ENCODE assay signal across 1 cellular context in the genomic region with DNA sequence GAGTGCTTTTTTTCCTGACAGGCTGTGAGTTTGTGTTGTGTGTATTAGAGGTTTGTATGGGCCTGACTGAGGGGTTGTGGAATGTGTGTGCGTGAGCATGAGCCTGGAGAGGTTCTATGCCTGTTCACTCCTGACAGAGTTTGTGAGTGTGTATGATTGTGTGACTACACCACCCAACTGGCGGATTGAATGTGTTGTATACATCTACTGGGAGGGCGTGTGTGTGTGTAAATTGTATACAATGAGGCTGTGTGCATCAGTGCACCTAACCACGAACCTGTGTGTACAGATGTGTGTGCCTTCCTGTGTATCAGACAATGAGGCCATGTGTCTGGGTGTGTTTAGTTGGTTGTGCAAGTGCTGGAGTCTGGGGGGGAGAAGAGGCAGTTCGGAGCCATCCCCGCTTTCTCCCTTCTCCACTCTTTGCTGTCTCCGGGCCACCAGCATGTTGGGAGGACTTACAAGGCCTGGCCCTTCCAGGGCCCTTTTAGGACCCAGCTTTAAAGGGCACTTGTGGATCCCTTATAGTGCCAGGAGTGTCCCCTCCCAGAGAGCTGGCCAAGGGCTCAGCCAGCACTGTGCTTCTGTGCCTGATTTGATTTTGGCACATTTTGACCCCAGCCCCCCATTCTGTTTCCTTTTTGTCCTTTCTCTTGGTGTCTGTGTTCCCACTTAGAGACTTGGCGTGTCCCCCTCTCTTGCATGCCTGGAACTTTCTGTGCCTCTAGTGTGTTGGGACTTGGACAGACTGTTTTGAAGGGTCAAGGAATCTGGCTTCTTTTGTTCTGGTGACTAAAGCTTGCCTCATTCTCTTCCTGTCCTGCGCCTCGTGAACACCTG.
TF ChIP-seq lines count a peak whose summit lies in the region.

No MANE protein-coding gene starts in this region.

TF ChIP-seq in HepG2, 621 proteins besides CTCF, POLR2A, EP300 and RAD21 (continued from another document and continues in another):
- TF ChIP-seq, protein P1, sequence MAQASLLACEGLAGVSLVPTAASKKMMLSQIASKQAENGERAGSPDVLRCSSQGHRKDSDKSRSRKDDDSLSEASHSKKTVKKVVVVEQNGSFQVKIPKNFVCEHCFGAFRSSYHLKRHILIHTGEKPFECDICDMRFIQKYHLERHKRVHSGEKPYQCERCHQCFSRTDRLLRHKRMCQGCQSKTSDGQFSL (CRISPR knock-in tag; IDR thresholded peaks at IDR 0.05), result no peak
- TF ChIP-seq NR2F6 (IDR thresholded peaks at IDR 0.05) (no peak), NR2F6 (CRISPR knock-in tag; IDR thresholded peaks at IDR 0.05) (peak; percentile 51; the same call in 1 of the 2 replicates), PAX8 (CRISPR knock-in tag; IDR thresholded peaks at IDR 0.05; ENCODE audit: borderline replicate concordance) (no peak), ZNF652 (CRISPR knock-in tag; IDR thresholded peaks at IDR 0.05; ENCODE audit: borderline replicate concordance, low read depth) (no peak), ZNF468 (CRISPR knock-in tag; IDR thresholded peaks at IDR 0.05) (no peak; the same call in 1 of the 2 replicates), ZSCAN31 (CRISPR knock-in tag; IDR thresholded peaks at IDR 0.05; ENCODE audit: low read depth) (no peak), TARDBP (CRISPR knock-in tag; IDR thresholded peaks at IDR 0.05) (peak; percentile 42; the same call in 1 of the 2 replicates), ZNF510 (CRISPR knock-in tag; IDR thresholded peaks at IDR 0.05; ENCODE audit: low read depth) (no peak), MYC (CRISPR knock-in tag; IDR thresholded peaks at IDR 0.05; ENCODE audit: borderline replicate concordance) (no peak; the same call in none of the 2 replicates), ZNF781 (CRISPR knock-in tag; IDR thresholded peaks at IDR 0.05; ENCODE audit: borderline replicate concordance, not compliant biosample characterization) (no peak), CEBPG (CRISPR knock-in tag; IDR thresholded peaks at IDR 0.05) (peak; percentile 62), ZNF543 (CRISPR knock-in tag; IDR thresholded peaks at IDR 0.05) (no peak), ZNF430 (CRISPR knock-in tag; IDR thresholded peaks at IDR 0.05) (0 out of 2 replicates have a peak, but pooled peaks have one; percentile 49), ZNF329 (CRISPR knock-in tag; IDR thresholded peaks at IDR 0.05; ENCODE audit: low read depth) (no peak), FOXA3 (CRISPR knock-in tag; IDR thresholded peaks at IDR 0.05) (peak; percentile 18; the same call in 1 of the 2 replicates), NCOA5 (CRISPR knock-in tag; IDR thresholded peaks at IDR 0.05) (no peak), ZNF709 (CRISPR knock-in tag; IDR thresholded peaks at IDR 0.05) (no peak), TCF7 (IDR thresholded peaks at IDR 0.05; ENCODE audit: low read depth) (no peak), U2AF2 (IDR thresholded peaks at IDR 0.05; ENCODE audit: low read depth, low read length) (no peak), SOX5 (CRISPR knock-in tag; IDR thresholded peaks at IDR 0.05; ENCODE audit: borderline replicate concordance) (peak; percentile 16; the same call in 1 of the 2 replicates), ZNF841 (CRISPR knock-in tag; IDR thresholded peaks at IDR 0.05; ENCODE audit: borderline replicate concordance) (no peak), ZNF713 (CRISPR knock-in tag; IDR thresholded peaks at IDR 0.05) (no peak), RFX5 (IDR thresholded peaks at IDR 0.05; ENCODE audit: low read depth, low read length) (no peak), MBD4 (IDR thresholded peaks at IDR 0.05; ENCODE audit: borderline replicate concordance, low read length) (no peak), CEBPB (IDR thresholded peaks at IDR 0.05; ENCODE audit: borderline replicate concordance, low read depth, low read length) (peak; percentile 68; the same call in 1 of the 2 replicates), GPN1 (CRISPR knock-in tag; IDR thresholded peaks at IDR 0.05; ENCODE audit: borderline replicate concordance) (no peak), KLF13 (CRISPR knock-in tag; IDR thresholded peaks at IDR 0.05) (no peak), ZFP37 (CRISPR knock-in tag; IDR thresholded peaks at IDR 0.05; ENCODE audit: borderline replicate concordance) (no peak), MATR3 (CRISPR knock-in tag; IDR thresholded peaks at IDR 0.05) (no peak), ZC3H4 (CRISPR knock-in tag; IDR thresholded peaks at IDR 0.05; ENCODE audit: borderline replicate concordance) (no peak), ISX (CRISPR knock-in tag; conservative IDR thresholded peaks at IDR 0.05) (no peak), CHCHD3 (CRISPR knock-in tag; IDR thresholded peaks at IDR 0.05) (no peak), FOSL1 (CRISPR knock-in tag; IDR thresholded peaks at IDR 0.05; ENCODE audit: borderline replicate concordance) (no peak), ZFP41 (CRISPR knock-in tag; IDR thresholded peaks at IDR 0.05; ENCODE audit: borderline replicate concordance) (no peak), HCFC1 (IDR thresholded peaks at IDR 0.05; ENCODE audit: low read depth, low read length) (no peak), GTF3A (CRISPR knock-in tag; conservative IDR thresholded peaks at IDR 0.05) (no peak), SNRNP70 (IDR thresholded peaks at IDR 0.05; ENCODE audit: low read depth, low read length) (no peak), ETV6 (CRISPR knock-in tag; conservative IDR thresholded peaks at IDR 0.05) (no peak)
- TF ChIP-seq, protein P2, sequence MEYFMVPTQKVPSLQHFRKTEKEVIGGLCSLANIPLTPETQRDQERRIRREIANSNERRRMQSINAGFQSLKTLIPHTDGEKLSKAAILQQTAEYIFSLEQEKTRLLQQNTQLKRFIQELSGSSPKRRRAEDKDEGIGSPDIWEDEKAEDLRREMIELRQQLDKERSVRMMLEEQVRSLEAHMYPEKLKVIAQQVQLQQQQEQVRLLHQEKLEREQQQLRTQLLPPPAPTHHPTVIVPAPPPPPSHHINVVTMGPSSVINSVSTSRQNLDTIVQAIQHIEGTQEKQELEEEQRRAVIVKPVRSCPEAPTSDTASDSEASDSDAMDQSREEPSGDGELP (IDR thresholded peaks at IDR 0.05; ENCODE audit: borderline replicate concordance, low read depth), result no peak
- TF ChIP-seq, protein P3, sequence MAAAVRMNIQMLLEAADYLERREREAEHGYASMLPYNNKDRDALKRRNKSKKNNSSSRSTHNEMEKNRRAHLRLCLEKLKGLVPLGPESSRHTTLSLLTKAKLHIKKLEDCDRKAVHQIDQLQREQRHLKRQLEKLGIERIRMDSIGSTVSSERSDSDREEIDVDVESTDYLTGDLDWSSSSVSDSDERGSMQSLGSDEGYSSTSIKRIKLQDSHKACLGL (CRISPR knock-in tag; IDR thresholded peaks at IDR 0.05), result no peak; the same call in 1 of the 2 replicates
- TF ChIP-seq, protein P4, sequence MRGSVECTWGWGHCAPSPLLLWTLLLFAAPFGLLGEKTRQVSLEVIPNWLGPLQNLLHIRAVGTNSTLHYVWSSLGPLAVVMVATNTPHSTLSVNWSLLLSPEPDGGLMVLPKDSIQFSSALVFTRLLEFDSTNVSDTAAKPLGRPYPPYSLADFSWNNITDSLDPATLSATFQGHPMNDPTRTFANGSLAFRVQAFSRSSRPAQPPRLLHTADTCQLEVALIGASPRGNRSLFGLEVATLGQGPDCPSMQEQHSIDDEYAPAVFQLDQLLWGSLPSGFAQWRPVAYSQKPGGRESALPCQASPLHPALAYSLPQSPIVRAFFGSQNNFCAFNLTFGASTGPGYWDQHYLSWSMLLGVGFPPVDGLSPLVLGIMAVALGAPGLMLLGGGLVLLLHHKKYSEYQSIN (CRISPR knock-in tag; IDR thresholded peaks at IDR 0.05; ENCODE audit: borderline replicate concordance), result no peak
- TF ChIP-seq, protein P5, sequence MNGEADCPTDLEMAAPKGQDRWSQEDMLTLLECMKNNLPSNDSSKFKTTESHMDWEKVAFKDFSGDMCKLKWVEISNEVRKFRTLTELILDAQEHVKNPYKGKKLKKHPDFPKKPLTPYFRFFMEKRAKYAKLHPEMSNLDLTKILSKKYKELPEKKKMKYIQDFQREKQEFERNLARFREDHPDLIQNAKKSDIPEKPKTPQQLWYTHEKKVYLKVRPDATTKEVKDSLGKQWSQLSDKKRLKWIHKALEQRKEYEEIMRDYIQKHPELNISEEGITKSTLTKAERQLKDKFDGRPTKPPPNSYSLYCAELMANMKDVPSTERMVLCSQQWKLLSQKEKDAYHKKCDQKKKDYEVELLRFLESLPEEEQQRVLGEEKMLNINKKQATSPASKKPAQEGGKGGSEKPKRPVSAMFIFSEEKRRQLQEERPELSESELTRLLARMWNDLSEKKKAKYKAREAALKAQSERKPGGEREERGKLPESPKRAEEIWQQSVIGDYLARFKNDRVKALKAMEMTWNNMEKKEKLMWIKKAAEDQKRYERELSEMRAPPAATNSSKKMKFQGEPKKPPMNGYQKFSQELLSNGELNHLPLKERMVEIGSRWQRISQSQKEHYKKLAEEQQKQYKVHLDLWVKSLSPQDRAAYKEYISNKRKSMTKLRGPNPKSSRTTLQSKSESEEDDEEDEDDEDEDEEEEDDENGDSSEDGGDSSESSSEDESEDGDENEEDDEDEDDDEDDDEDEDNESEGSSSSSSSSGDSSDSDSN (CRISPR knock-in tag; IDR thresholded peaks at IDR 0.05), result peak; percentile 13; the same call in 1 of the 2 replicates
- TF ChIP-seq, protein P6, sequence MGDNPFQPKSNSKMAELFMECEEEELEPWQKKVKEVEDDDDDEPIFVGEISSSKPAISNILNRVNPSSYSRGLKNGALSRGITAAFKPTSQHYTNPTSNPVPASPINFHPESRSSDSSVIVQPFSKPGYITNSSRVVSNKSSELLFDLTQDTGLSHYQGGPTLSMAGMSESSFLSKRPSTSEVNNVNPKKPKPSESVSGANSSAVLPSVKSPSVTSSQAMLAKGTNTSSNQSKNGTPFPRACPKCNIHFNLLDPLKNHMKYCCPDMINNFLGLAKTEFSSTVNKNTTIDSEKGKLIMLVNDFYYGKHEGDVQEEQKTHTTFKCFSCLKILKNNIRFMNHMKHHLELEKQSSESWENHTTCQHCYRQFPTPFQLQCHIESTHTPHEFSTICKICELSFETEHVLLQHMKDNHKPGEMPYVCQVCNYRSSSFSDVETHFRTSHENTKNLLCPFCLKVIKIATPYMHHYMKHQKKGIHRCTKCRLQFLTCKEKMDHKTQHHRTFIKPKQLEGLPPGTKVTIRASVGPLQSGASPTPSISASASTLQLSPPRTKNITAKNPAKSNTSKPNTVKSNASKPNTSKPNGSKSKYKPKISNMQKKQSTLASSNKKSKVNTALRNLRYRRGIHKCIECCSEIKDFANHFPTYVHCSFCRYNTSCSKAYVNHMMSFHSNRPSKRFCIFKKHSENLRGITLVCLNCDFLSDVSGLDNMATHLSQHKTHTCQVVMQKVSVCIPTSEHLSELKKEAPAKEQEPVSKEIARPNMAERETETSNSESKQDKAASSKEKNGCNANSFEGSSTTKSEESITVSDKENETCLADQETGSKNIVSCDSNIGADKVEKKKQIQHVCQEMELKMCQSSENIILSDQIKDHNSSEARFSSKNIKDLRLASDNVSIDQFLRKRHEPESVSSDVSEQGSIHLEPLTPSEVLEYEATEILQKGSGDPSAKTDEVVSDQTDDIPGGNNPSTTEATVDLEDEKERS (CRISPR knock-in tag; IDR thresholded peaks at IDR 0.05), result no peak
- TF ChIP-seq, protein P7, sequence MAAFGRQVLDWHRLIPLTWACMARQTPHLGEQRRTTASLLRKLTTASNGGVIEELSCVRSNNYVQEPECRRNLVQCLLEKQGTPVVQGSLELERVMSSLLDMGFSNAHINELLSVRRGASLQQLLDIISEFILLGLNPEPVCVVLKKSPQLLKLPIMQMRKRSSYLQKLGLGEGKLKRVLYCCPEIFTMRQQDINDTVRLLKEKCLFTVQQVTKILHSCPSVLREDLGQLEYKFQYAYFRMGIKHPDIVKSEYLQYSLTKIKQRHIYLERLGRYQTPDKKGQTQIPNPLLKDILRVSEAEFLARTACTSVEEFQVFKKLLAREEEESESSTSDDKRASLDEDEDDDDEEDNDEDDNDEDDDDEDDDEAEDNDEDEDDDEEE (CRISPR knock-in tag; IDR thresholded peaks at IDR 0.05), result no peak
- TF ChIP-seq, protein P8, sequence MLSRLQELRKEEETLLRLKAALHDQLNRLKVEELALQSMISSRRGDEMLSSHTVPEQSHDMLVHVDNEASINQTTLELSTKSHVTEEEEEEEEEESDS (CRISPR knock-in tag; IDR thresholded peaks at IDR 0.05; ENCODE audit: borderline replicate concordance), result no peak
- TF ChIP-seq, protein P9, sequence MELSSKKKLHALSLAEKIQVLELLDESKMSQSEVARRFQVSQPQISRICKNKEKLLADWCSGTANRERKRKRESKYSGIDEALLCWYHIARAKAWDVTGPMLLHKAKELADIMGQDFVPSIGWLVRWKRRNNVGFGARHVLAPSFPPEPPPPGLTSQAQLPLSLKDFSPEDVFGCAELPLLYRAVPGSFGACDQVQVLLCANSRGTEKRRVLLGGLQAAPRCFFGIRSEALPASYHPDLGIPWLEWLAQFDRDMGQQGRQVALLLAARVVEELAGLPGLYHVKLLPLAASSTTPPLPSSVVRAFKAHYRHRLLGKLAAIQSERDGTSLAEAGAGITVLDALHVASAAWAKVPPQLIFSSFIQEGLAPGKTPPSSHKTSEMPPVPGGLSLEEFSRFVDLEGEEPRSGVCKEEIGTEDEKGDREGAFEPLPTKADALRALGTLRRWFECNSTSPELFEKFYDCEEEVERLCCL (CRISPR knock-in tag; IDR thresholded peaks at IDR 0.05; ENCODE audit: borderline replicate concordance), result no peak
- TF ChIP-seq, protein P10, sequence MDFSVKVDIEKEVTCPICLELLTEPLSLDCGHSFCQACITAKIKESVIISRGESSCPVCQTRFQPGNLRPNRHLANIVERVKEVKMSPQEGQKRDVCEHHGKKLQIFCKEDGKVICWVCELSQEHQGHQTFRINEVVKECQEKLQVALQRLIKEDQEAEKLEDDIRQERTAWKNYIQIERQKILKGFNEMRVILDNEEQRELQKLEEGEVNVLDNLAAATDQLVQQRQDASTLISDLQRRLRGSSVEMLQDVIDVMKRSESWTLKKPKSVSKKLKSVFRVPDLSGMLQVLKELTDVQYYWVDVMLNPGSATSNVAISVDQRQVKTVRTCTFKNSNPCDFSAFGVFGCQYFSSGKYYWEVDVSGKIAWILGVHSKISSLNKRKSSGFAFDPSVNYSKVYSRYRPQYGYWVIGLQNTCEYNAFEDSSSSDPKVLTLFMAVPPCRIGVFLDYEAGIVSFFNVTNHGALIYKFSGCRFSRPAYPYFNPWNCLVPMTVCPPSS (IDR thresholded peaks at IDR 0.05), result no peak
- TF ChIP-seq, protein P11, sequence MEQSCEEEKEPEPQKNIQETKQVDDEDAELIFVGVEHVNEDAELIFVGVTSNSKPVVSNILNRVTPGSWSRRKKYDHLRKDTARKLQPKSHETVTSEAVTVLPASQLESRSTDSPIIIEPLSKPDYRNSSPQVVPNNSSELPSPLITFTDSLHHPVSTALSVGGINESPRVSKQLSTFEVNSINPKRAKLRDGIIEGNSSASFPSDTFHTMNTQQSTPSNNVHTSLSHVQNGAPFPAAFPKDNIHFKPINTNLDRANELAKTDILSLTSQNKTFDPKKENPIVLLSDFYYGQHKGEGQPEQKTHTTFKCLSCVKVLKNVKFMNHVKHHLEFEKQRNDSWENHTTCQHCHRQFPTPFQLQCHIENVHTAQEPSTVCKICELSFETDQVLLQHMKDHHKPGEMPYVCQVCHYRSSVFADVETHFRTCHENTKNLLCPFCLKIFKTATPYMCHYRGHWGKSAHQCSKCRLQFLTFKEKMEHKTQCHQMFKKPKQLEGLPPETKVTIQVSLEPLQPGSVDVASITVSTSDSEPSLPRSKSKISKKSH (CRISPR knock-in tag; IDR thresholded peaks at IDR 0.05; ENCODE audit: borderline replicate concordance), result no peak
- TF ChIP-seq, protein P12, sequence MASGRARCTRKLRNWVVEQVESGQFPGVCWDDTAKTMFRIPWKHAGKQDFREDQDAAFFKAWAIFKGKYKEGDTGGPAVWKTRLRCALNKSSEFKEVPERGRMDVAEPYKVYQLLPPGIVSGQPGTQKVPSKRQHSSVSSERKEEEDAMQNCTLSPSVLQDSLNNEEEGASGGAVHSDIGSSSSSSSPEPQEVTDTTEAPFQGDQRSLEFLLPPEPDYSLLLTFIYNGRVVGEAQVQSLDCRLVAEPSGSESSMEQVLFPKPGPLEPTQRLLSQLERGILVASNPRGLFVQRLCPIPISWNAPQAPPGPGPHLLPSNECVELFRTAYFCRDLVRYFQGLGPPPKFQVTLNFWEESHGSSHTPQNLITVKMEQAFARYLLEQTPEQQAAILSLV (CRISPR knock-in tag; IDR thresholded peaks at IDR 0.05; ENCODE audit: borderline replicate concordance), result no peak
